ENCODE assay signal across 10 cellular contexts in genomic region chr19:43594081-43594697, GRCh38. TPM values are rescaled to one million over a fixed set of nuclear protein-coding genes. Genes with fewer than 3 reads are reported as not detected.
DNase-seq lines count a peak whose midpoint lies in the region; ATAC-seq and TF ChIP-seq lines count a peak whose summit lies in the region.
"Had no signal": no experiment of that assay in that cellular context is flagged by ENCODE, and none has a peak within 500 bp of the region (broad histone marks: within the 10 kb centered on the region; RNA-seq: fewer than 3 reads in every experiment).

No MANE protein-coding gene starts in this region.

- no peaks in the 10 kb centered on the region for H3K9me3 Mint-ChIP-seq in activated T-cell treated with anti-CD3 and anti-CD28 coated beads, Interleukin-2, amount 50 U/mL, for 4 hours

- DNase-seq in activated T-cell treated with anti-CD3 and anti-CD28 coated beads, Interleukin-2, amount 50 U/mL, for 4 hours = no peak
- no peak for DNase-seq in activated T-cell treated with anti-CD3 and anti-CD28 coated beads, Interleukin-2, amount 50 U/mL, for 48 hours
- DNase-seq in adipocyte (ENCODE audit: low read depth) (no peak), lower lobe of right lung (no peak), tibial nerve (ENCODE audit: low spot score in 2 of 2) (no peak), cerebellar cortex (ENCODE audit: low spot score) (no peak), GM03348 (ENCODE audit: low spot score) (no peak)

- H3K27me3 ChIP-seq in adipocyte (replicated peaks; ENCODE audit: control insufficient read depth, insufficient read depth, low read length) (no peaks in the 10 kb centered on the region), lower lobe of right lung (ENCODE audit: low read depth) (no peaks in the 10 kb centered on the region), tibial nerve (no peaks in the 10 kb centered on the region)
- H3K27me3 ChIP-seq: BE2C had no signal

- intact Hi-C loops in lower lobe of right lung (cut with DNase I) = no loop called here

- peaks cover 21% of the 10 kb centered on the region for H3K36me3 Mint-ChIP-seq in activated T-cell treated with anti-CD3 and anti-CD28 coated beads, Interleukin-2, amount 50 U/mL, for 4 hours (ENCODE audit: insufficient read depth)

- TF ChIP-seq CTCF in lower lobe of right lung (IDR thresholded peaks at IDR 0.05) (no peak), tibial nerve (IDR thresholded peaks at IDR 0.05) (no peak)

- H3K4me3 ChIP-seq in adipocyte (ENCODE audit: low read length) (peak overlapping the region; percentile 90), lower lobe of right lung (peak overlapping the region; percentile 77), tibial nerve (peak overlapping the region; percentile 54 to 73 (median 67))

- TF ChIP-seq EP300 in tibial nerve (IDR thresholded peaks at IDR 0.05) = no peak

- no peak for TF ChIP-seq POLR2A in tibial nerve (IDR thresholded peaks at IDR 0.05)

- no peak for ATAC-seq in activated T-cell treated with anti-CD3 and anti-CD28 coated beads, Interleukin-2, amount 50 U/mL, for 4 hours
- ATAC-seq in lower lobe of right lung (no peak), GM18907 (IDR thresholded peaks at IDR 0.05; ENCODE audit: unreplicated experiment) (no peak)

- WGBS in tibial nerve, 2 donors = 81 to 84% methylated on average over 10 of the region's 10 CpGs

- H3K4me1 Mint-ChIP-seq in activated T-cell treated with anti-CD3 and anti-CD28 coated beads, Interleukin-2, amount 50 U/mL, for 4 hours (ENCODE audit: low read depth) = peaks cover 43% of the 10 kb centered on the region

- no peaks in the 10 kb centered on the region for H3K9me3 ChIP-seq in adipocyte (ENCODE audit: control insufficient read depth, low read length)
- no peaks in the 10 kb centered on the region for H3K9me3 ChIP-seq in lower lobe of right lung
- no peaks in the 10 kb centered on the region for H3K9me3 ChIP-seq in tibial nerve
- H3K9me3 ChIP-seq: BE2C had no signal

- peak overlapping the region; percentile 99 for H3K4me3 Mint-ChIP-seq in activated T-cell treated with anti-CD3 and anti-CD28 coated beads, Interleukin-2, amount 50 U/mL, for 4 hours

- H3K4me1 ChIP-seq in adipocyte (ENCODE audit: control insufficient read depth, insufficient read depth, low read length) (peaks cover 37% of the 10 kb centered on the region), lower lobe of right lung (peaks cover 41% of the 10 kb centered on the region), tibial nerve (peaks cover 0 to 54% (median 30%) of the 10 kb centered on the region in 4 donors)
- H3K4me1 ChIP-seq: BE2C had no signal

- H3K27me3 Mint-ChIP-seq in activated T-cell treated with anti-CD3 and anti-CD28 coated beads, Interleukin-2, amount 50 U/mL, for 4 hours (ENCODE audit: low read depth) = no peaks in the 10 kb centered on the region

- H3K9ac ChIP-seq in adipocyte (ENCODE audit: low read length) = peak overlapping the region; percentile 95

- H3K27ac ChIP-seq in lower lobe of right lung = peak overlapping the region; percentile 99
- H3K27ac ChIP-seq in tibial nerve = peak overlapping the region; percentile 82 to 98 (median 88)

- H3K36me3 ChIP-seq in adipocyte (ENCODE audit: control insufficient read depth, insufficient read depth, low read length, severe bottlenecking) = peaks cover 35% of the 10 kb centered on the region
- H3K36me3 ChIP-seq in lower lobe of right lung = peaks cover 56% of the 10 kb centered on the region
- peaks cover 0 to 58% (median 6%) of the 10 kb centered on the region in 3 donors for H3K36me3 ChIP-seq in tibial nerve

RNA-seq across cellular contexts. Expression of gene IRGQ, which starts 1.7 kb away (rescaled TPM):
- 10 to 100 TPM; 31.7 to 38.2 (median 33.5) TPM for total RNA-seq in activated T-cell treated with anti-CD3 and anti-CD28 coated beads, Interleukin-2, amount 50 U/mL, for 4 hours
- 21.1 TPM for total RNA-seq in lower lobe of right lung
- total RNA-seq in tibial nerve = 10 to 100 TPM; 21.6 to 26.1 (median 23.6) TPM

RNA-seq across cellular contexts. Expression of gene ZNF576, which starts 2.2 kb away (rescaled TPM):
- total RNA-seq in activated T-cell treated with anti-CD3 and anti-CD28 coated beads, Interleukin-2, amount 50 U/mL, for 4 hours = 10 to 100 TPM; 16.6 to 22.3 (median 18.5) TPM
- total RNA-seq in lower lobe of right lung (14.2 TPM), tibial nerve (10 to 100 TPM in 3 of 4 donors, 1 to 10 TPM in 1; 9.9 to 18.8 (median 15.2) TPM)

RNA-seq across cellular contexts. Expression of gene SRRM5, which starts 17.7 kb away (rescaled TPM):
- total RNA-seq in activated T-cell treated with anti-CD3 and anti-CD28 coated beads, Interleukin-2, amount 50 U/mL, for 4 hours = under 1 TPM; 0.25 to 0.87 (median 0.30) TPM
- total RNA-seq in lower lobe of right lung = 0.24 TPM
- total RNA-seq in tibial nerve = under 1 TPM; 0.20 to 0.84 (median 0.52) TPM
- total RNA-seq: frontal cortex had no signal

RNA-seq across cellular contexts. Expression of gene PINLYP, which starts 18.6 kb away (rescaled TPM):
- 1 to 10 TPM; 1.3 to 2.5 (median 2.2) TPM for total RNA-seq in activated T-cell treated with anti-CD3 and anti-CD28 coated beads, Interleukin-2, amount 50 U/mL, for 4 hours
- total RNA-seq in lower lobe of right lung = 5.8 TPM
- total RNA-seq in tibial nerve = 10 to 100 TPM in 3 of 4 donors, 1 to 10 TPM in 1; 7.5 to 45.7 (median 21.6) TPM

RNA-seq across cellular contexts. Expression of gene XRCC1, which starts 18.9 kb away (rescaled TPM):
- 10 to 100 TPM; 21.0 to 24.2 (median 23.1) TPM for total RNA-seq in activated T-cell treated with anti-CD3 and anti-CD28 coated beads, Interleukin-2, amount 50 U/mL, for 4 hours
- 26.9 TPM for total RNA-seq in lower lobe of right lung
- 10 to 100 TPM; 18.6 to 30.6 (median 25.7) TPM for total RNA-seq in tibial nerve
